In the genomic region with DNA sequence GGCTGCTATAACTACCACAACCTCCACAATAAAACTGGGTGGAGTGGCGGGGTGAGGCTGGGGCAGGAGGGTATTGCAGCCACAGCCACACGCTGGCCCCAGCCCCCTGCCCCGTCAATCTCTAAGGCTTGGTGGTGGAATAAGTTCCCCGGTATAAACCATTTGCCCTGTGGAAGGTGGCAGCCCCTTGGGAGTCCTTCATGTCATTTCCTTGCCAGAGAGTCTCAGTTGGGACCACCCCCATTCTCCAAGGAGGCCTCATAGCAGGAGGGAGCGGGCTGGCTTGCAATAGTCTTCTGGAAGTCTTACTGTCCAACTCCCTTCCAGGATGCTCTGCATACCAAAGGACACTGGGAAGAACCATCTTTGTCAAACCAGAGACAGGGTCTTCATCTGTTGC, we compare ENCODE assay signal across 22 cellular contexts. TPM values are rescaled to one million over a fixed set of nuclear protein-coding genes. Genes with fewer than 3 reads are reported as not detected.
DNase-seq lines count a peak whose midpoint lies in the region; ATAC-seq and TF ChIP-seq lines count a peak whose summit lies in the region.
"Had no signal": no experiment of that assay in that cellular context is flagged by ENCODE, and none has a peak within 500 bp of the region (broad histone marks: within the 10 kb centered on the region; RNA-seq: fewer than 3 reads in every experiment).

No MANE protein-coding gene starts in this region.

- H3K9me3 ChIP-seq in left ventricle myocardium inferior (replicated peaks) (no peaks in the 10 kb centered on the region), gastrocnemius medialis (no peaks in the 10 kb centered on the region), SK-N-SH (no peaks in the 10 kb centered on the region)
- H3K9me3 ChIP-seq: BE2C, Caco-2 had no signal

- H2AFZ ChIP-seq in SK-N-SH (ENCODE audit: low read depth): no peak overlapping the region

- 21% methylated on average over 5 of the region's 5 CpGs for WGBS in SK-N-SH (ENCODE audit: low lambda C conversion rate)

- TF ChIP-seq POLR2A in gastrocnemius medialis (IDR thresholded peaks at IDR 0.05): no peak

- H4K20me1 ChIP-seq in SK-N-SH (ENCODE audit: insufficient read depth): no peaks in the 10 kb centered on the region

- no peak for TF ChIP-seq EP300 in SK-N-SH (IDR thresholded peaks at IDR 0.05; ENCODE audit: borderline replicate concordance in 1 of 2, low read depth in 1 of 2, low read length in 1 of 2)

- no peaks in the 10 kb centered on the region for H3F3A ChIP-seq in SK-N-SH (replicated peaks; ENCODE audit: insufficient read depth)

- H3K27ac ChIP-seq in left ventricle myocardium inferior (replicated peaks) (no peak overlapping the region), gastrocnemius medialis (peak overlapping the region; percentile 78 to 80 (median 79)), SK-N-SH (ENCODE audit: low read depth in 2 of 2, low read length in 1 of 2) (no peak overlapping the region)

- no peak overlapping the region for H3K4me2 ChIP-seq in SK-N-SH

- intact Hi-C loops in cardiac septum (cut with DNase I): loop anchor here (1.0 kb wide), 1 partner anchor 20 kb away; a partner anchor contains a TSS
- intact Hi-C loops in left ventricle myocardium inferior (cut with micrococcal nuclease): no loop called here
- intact Hi-C loops in gastrocnemius medialis (cut with DNase I; ENCODE audit: low total_unique reads): no loop called here

- no peak overlapping the region for H3K9ac ChIP-seq in SK-N-SH

- no peaks in the 10 kb centered on the region for H3K9me2 ChIP-seq in SK-N-SH

- H3K4me1 ChIP-seq in left ventricle myocardium inferior (no peaks in the 10 kb centered on the region), gastrocnemius medialis (peaks cover 13 to 14% of the 10 kb centered on the region in 2 donors), SK-N-SH (ENCODE audit: control insufficient read depth in 1 of 2, insufficient read depth in 2 of 2, low read depth in 1 of 2, low read length in 1 of 2) (no peaks in the 10 kb centered on the region)
- H3K4me1 ChIP-seq: BE2C, Caco-2 had no signal

- H3K4me3 ChIP-seq in left ventricle myocardium inferior (no peak overlapping the region), gastrocnemius medialis (no peak overlapping the region), SK-N-SH (ENCODE audit: low read depth in 2 of 2, low read length in 1 of 2) (no peak overlapping the region)
- H3K4me3 ChIP-seq: GM12878 had no signal

- DNase-seq in cardiac septum (ENCODE audit: low spot score) (peak; percentile 50), left ventricle myocardium inferior (no peak), iPS-NIHi11 (ENCODE audit: low spot score) (peak; percentile 4), gastrocnemius medialis (no peak), NCI-H446 (lab: John Stamatoyannopoulos, UW) (no peak), iPS-NIHi7 (ENCODE audit: extremely low spot score) (no peak), SK-N-SH (no peak)
- DNase-seq: BE2C; Caco-2; CD4-positive, alpha-beta T cell; KBM-7; NCI-H1105; NCI-H2081 treated with DMSO at 0.1 percent for 48 hours; NCI-H510A; NCI-H748 treated with DMSO at 0.1 percent for 48 hours; NK-92 treated with Interleukin-12 subunit alpha and Interleukin-12 subunit beta, amount 100 ng/mL, for 24 hours had no signal

- POLR2A ChIA-PET in SK-N-SH (lab: Yijun Ruan, JAX): no interaction called here

- peaks cover 66% of the 10 kb centered on the region for H3K27me3 ChIP-seq in left ventricle myocardium inferior (ENCODE audit: low read depth)
- H3K27me3 ChIP-seq in gastrocnemius medialis: no peaks in the 10 kb centered on the region
- H3K27me3 ChIP-seq in SK-N-SH (ENCODE audit: insufficient read depth): no peaks in the 10 kb centered on the region

- ATAC-seq in gastrocnemius medialis: peak in 1 of 2 donors; percentile 9
- ATAC-seq: GM12878, HepG2, Right ventricle myocardium inferior had no signal

- TF ChIP-seq CTCF in left ventricle myocardium inferior (IDR thresholded peaks at IDR 0.05; ENCODE audit: borderline replicate concordance) (no peak), gastrocnemius medialis (IDR thresholded peaks at IDR 0.05 in 4 of 5, conservative IDR thresholded peaks at IDR 0.05 in 1 of 5) (no peak), SK-N-SH (IDR thresholded peaks at IDR 0.05) (no peak)

- CTCF ChIA-PET in SK-N-SH (lab: Yijun Ruan, JAX): interaction anchor here (1.0 to 11.0 kb wide), 3 partner anchors 107 to 184 kb away, joined by 3 to 61 read pairs (median 23); a partner anchor contains a TSS

- no peak for TF ChIP-seq RAD21 in SK-N-SH (IDR thresholded peaks at IDR 0.05; ENCODE audit: low read length)

- H3K79me2 ChIP-seq in SK-N-SH (ENCODE audit: insufficient read depth): no peaks in the 10 kb centered on the region

- in situ Hi-C loops in gastrocnemius medialis (cut with MboI; ENCODE audit: low sequenced_read_pairs in 4 of 4): loop anchor here in 1 of 4 donors (25.0 kb wide), 1 partner anchor 274 kb away; a partner anchor contains a TSS

- H3K36me3 ChIP-seq in left ventricle myocardium inferior (no peaks in the 10 kb centered on the region), gastrocnemius medialis (no peaks in the 10 kb centered on the region), SK-N-SH (replicated peaks in 1 of 2; ENCODE audit: control insufficient read depth in 1 of 2, insufficient read depth in 2 of 2, low read length in 1 of 2) (no peaks in the 10 kb centered on the region)
- H3K36me3 ChIP-seq: BE2C had no signal

TF ChIP-seq in SK-N-SH, 30 proteins besides CTCF, POLR2A, EP300 and RAD21:
- TF ChIP-seq, protein P1, sequence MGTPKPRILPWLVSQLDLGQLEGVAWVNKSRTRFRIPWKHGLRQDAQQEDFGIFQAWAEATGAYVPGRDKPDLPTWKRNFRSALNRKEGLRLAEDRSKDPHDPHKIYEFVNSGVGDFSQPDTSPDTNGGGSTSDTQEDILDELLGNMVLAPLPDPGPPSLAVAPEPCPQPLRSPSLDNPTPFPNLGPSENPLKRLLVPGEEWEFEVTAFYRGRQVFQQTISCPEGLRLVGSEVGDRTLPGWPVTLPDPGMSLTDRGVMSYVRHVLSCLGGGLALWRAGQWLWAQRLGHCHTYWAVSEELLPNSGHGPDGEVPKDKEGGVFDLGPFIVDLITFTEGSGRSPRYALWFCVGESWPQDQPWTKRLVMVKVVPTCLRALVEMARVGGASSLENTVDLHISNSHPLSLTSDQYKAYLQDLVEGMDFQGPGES (IDR thresholded peaks at IDR 0.05; ENCODE audit: low read depth, low read length): no peak
- TF ChIP-seq SIN3A (IDR thresholded peaks at IDR 0.05; ENCODE audit: borderline replicate concordance, low read depth, low read length) (no peak), RCOR1 (IDR thresholded peaks at IDR 0.05; ENCODE audit: low read length) (no peak), SMC3 (IDR thresholded peaks at IDR 0.05; ENCODE audit: low read depth, low read length) (no peak), YY1 (IDR thresholded peaks at IDR 0.05; ENCODE audit: low read depth) (no peak), TEAD4 (IDR thresholded peaks at IDR 0.05; ENCODE audit: borderline replicate concordance, insufficient read depth) (no peak), RFX5 (IDR thresholded peaks at IDR 0.05; ENCODE audit: low read length) (no peak), MEF2A (IDR thresholded peaks at IDR 0.05; ENCODE audit: borderline replicate concordance, low read depth) (no peak)
- TF ChIP-seq, protein P2, sequence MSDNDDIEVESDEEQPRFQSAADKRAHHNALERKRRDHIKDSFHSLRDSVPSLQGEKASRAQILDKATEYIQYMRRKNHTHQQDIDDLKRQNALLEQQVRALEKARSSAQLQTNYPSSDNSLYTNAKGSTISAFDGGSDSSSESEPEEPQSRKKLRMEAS (IDR thresholded peaks at IDR 0.05; ENCODE audit: low read depth): no peak

RNA-seq across cellular contexts. Expression of a gene that starts 19.4 kb away (rescaled TPM):
- total RNA-seq in cardiac septum: 2.6 TPM
- 1.2 TPM for total RNA-seq in left ventricle myocardium inferior
- total RNA-seq in gastrocnemius medialis: 1 to 10 TPM in 2 of 4 donors, not detected in 2; 1.4 to 2.5 TPM
- polyA plus RNA-seq in SK-N-SH (2012; rRNA removed): not detected in 2 replicates
- not detected in 2 replicates for polyA plus RNA-seq in SK-N-SH (2012; cell fraction: cytosol; rRNA removed)
- not detected in 2 replicates for polyA plus RNA-seq in SK-N-SH (2012; cell fraction: nucleus; rRNA removed)
- total RNA-seq: A172, Caco-2, HepG2 had no signal
- polyA plus RNA-seq: HepG2 had no signal

RNA-seq across cellular contexts. Expression of a gene that starts 45.4 kb away (rescaled TPM):
- total RNA-seq in cardiac septum: not detected
- not detected for total RNA-seq in left ventricle myocardium inferior
- total RNA-seq in gastrocnemius medialis: under 1 TPM in 1 of 4 donors, not detected in 3; 0.16 TPM
- polyA plus RNA-seq in SK-N-SH (2012; rRNA removed): not detected in 2 replicates
- polyA plus RNA-seq in SK-N-SH (2012; cell fraction: cytosol; rRNA removed): not detected in 2 replicates
- not detected in 2 replicates for polyA plus RNA-seq in SK-N-SH (2012; cell fraction: nucleus; rRNA removed)
- total RNA-seq: A172, Caco-2, H1, HepG2, OCI-LY7 had no signal
- polyA plus RNA-seq: H1, HepG2 had no signal

RNA-seq across cellular contexts. Expression of a gene that starts 54.0 kb away (rescaled TPM):
- total RNA-seq in cardiac septum (31.7 TPM), left ventricle myocardium inferior (32.0 TPM), gastrocnemius medialis (100 to 1,000 TPM in 3 of 4 donors, 10 to 100 TPM in 1; 80.4 to 138 (median 127) TPM)
- not detected in 2 replicates for polyA plus RNA-seq in SK-N-SH (2012; rRNA removed)
- 0.03 TPM in 1 of 2 replicates, not detected in the other for polyA plus RNA-seq in SK-N-SH (2012; cell fraction: cytosol; rRNA removed)
- not detected in 2 replicates for polyA plus RNA-seq in SK-N-SH (2012; cell fraction: nucleus; rRNA removed)
- total RNA-seq: CD4-positive, alpha-beta T cell had no signal

Comparison
In these comparisons a context has a peak if more than half of its experiments do, and no peak if none do; other contexts are left out.
1. DNase-seq: peak in cardiac septum (single experiment) and iPS-NIHi11 (single experiment); none in left ventricle myocardium inferior (single experiment), gastrocnemius medialis (0 of 2), NCI-H446 (0 of 2), iPS-NIHi7 (single experiment) and SK-N-SH (single experiment).
2. H3K27ac ChIP-seq: peak in gastrocnemius medialis (4 of 4); none in left ventricle myocardium inferior (single experiment) and SK-N-SH (0 of 2).